2 cellular contexts compared by ENCODE assay signal in the genomic region with DNA sequence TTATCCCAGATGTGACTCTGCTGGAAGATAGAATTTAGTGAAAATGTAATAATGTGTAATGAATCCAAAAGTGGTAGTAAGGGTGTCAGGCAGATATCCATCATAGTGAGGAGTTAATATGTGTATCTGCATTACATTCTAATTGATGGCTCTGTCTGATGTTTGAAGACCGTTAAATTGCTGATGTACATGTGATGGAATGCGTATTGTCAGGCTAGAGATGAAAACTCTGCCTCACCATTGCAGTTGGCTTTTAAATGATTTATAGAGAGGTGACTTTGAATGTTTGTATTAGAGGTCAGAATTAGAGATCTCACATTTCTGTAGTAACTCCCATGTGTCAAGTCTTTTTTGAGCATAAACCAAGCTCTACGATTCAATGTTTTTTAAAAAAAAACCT.
TF ChIP-seq lines count a peak whose summit lies in the region.

No MANE protein-coding gene starts in this region.

TF ChIP-seq in GM23338, 12 proteins besides CTCF, POLR2A, EP300 and RAD21:
- TF ChIP-seq CREB1 (CRISPR knock-in tag; IDR thresholded peaks at IDR 0.05; ENCODE audit: low read depth) (no peak), EZH2phosphoT487 (IDR thresholded peaks at IDR 0.05; ENCODE audit: unreplicated experiment) (no peak)
- TF ChIP-seq, protein P1, sequence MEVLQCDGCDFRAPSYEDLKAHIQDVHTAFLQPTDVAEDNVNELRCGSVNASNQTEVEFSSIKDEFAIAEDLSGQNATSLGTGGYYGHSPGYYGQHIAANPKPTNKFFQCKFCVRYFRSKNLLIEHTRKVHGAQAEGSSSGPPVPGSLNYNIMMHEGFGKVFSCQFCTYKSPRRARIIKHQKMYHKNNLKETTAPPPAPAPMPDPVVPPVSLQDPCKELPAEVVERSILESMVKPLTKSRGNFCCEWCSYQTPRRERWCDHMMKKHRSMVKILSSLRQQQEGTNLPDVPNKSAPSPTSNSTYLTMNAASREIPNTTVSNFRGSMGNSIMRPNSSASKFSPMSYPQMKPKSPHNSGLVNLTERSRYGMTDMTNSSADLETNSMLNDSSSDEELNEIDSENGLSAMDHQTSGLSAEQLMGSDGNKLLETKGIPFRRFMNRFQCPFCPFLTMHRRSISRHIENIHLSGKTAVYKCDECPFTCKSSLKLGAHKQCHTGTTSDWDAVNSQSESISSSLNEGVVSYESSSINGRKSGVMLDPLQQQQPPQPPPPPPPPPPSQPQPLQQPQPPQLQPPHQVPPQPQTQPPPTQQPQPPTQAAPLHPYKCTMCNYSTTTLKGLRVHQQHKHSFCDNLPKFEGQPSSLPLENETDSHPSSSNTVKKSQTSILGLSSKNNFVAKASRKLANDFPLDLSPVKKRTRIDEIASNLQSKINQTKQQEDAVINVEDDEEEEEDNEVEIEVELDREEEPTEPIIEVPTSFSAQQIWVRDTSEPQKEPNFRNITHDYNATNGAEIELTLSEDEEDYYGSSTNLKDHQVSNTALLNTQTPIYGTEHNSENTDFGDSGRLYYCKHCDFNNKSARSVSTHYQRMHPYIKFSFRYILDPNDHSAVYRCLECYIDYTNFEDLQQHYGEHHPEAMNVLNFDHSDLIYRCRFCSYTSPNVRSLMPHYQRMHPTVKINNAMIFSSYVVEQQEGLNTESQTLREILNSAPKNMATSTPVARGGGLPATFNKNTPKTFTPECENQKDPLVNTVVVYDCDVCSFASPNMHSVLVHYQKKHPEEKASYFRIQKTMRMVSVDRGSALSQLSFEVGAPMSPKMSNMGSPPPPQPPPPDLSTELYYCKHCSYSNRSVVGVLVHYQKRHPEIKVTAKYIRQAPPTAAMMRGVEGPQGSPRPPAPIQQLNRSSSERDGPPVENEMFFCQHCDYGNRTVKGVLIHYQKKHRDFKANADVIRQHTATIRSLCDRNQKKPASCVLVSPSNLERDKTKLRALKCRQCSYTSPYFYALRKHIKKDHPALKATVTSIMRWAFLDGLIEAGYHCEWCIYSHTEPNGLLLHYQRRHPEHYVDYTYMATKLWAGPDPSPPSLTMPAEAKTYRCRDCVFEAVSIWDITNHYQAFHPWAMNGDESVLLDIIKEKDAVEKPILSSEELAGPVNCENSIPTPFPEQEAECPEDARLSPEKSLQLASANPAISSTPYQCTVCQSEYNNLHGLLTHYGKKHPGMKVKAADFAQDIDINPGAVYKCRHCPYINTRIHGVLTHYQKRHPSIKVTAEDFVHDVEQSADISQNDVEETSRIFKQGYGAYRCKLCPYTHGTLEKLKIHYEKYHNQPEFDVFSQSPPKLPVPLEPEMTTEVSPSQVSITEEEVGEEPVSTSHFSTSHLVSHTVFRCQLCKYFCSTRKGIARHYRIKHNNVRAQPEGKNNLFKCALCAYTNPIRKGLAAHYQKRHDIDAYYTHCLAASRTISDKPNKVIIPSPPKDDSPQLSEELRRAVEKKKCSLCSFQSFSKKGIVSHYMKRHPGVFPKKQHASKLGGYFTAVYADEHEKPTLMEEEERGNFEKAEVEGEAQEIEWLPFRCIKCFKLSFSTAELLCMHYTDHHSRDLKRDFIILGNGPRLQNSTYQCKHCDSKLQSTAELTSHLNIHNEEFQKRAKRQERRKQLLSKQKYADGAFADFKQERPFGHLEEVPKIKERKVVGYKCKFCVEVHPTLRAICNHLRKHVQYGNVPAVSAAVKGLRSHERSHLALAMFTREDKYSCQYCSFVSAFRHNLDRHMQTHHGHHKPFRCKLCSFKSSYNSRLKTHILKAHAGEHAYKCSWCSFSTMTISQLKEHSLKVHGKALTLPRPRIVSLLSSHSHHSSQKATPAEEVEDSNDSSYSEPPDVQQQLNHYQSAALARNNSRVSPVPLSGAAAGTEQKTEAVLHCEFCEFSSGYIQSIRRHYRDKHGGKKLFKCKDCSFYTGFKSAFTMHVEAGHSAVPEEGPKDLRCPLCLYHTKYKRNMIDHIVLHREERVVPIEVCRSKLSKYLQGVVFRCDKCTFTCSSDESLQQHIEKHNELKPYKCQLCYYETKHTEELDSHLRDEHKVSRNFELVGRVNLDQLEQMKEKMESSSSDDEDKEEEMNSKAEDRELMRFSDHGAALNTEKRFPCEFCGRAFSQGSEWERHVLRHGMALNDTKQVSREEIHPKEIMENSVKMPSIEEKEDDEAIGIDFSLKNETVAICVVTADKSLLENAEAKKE (CRISPR knock-in tag; IDR thresholded peaks at IDR 0.05): no peak

TF ChIP-seq in IMR-90, 13 proteins besides CTCF, POLR2A, EP300 and RAD21:
- TF ChIP-seq RFX5 (IDR thresholded peaks at IDR 0.05; ENCODE audit: low read depth, low read length) (no peak), SMC3 (IDR thresholded peaks at IDR 0.05; ENCODE audit: low read depth, low read length) (no peak), CHD1 (IDR thresholded peaks at IDR 0.05; ENCODE audit: low read depth, low read length) (no peak), FOS (IDR thresholded peaks at IDR 0.05; ENCODE audit: low read depth, low read length) (no peak), RCOR1 (IDR thresholded peaks at IDR 0.05; ENCODE audit: insufficient replicate concordance, low read length) (no peak), MAZ (IDR thresholded peaks at IDR 0.05; ENCODE audit: borderline replicate concordance, low read depth, low read length) (no peak), NFE2L2 (IDR thresholded peaks at IDR 0.05; ENCODE audit: low read depth, low read length) (no peak), MAFK (IDR thresholded peaks at IDR 0.05; ENCODE audit: low read depth, low read length) (no peak), BHLHE40 (IDR thresholded peaks at IDR 0.05; ENCODE audit: low read depth, low read length) (no peak), MXI1 (IDR thresholded peaks at IDR 0.05; ENCODE audit: borderline replicate concordance, low read depth, low read length) (no peak), CEBPB (IDR thresholded peaks at IDR 0.05; ENCODE audit: low read depth, low read length) (no peak)
- TF ChIP-seq, protein P2, sequence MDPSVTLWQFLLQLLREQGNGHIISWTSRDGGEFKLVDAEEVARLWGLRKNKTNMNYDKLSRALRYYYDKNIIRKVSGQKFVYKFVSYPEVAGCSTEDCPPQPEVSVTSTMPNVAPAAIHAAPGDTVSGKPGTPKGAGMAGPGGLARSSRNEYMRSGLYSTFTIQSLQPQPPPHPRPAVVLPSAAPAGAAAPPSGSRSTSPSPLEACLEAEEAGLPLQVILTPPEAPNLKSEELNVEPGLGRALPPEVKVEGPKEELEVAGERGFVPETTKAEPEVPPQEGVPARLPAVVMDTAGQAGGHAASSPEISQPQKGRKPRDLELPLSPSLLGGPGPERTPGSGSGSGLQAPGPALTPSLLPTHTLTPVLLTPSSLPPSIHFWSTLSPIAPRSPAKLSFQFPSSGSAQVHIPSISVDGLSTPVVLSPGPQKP (IDR thresholded peaks at IDR 0.05; ENCODE audit: borderline replicate concordance, low read depth, low read length): no peak
- TF ChIP-seq, protein P3, sequence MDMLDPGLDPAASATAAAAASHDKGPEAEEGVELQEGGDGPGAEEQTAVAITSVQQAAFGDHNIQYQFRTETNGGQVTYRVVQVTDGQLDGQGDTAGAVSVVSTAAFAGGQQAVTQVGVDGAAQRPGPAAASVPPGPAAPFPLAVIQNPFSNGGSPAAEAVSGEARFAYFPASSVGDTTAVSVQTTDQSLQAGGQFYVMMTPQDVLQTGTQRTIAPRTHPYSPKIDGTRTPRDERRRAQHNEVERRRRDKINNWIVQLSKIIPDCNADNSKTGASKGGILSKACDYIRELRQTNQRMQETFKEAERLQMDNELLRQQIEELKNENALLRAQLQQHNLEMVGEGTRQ (IDR thresholded peaks at IDR 0.05; ENCODE audit: low read depth, low read length): no peak
TF ChIP-seq in IMR-90: peak in this region for 0.
